In the genomic region with DNA sequence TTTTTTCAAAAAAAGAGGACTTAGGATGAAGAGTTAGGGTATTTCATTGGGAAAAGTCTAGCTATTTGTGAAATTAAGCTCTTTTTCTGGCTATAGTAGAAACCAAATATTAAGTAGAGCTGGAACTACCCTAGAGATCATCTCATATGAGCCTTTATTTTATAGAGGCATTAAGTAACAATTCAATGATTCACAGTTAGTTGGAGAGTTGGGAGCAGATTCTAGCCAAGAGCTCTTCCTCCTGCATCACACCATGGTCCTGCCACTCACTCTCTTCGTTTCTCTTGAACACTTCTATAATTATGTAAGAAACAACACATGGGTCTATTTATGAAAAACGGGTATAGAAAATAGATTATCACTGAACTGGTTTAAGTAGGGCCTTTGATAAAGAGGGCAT, we compare ENCODE assay signal across 1 cellular context.
TF ChIP-seq lines count a peak whose summit lies in the region.

No MANE protein-coding gene starts in this region.

TF ChIP-seq in SK-N-SH treated with all-trans-retinoic acid at 6 μM for 48 hours, 23 proteins besides CTCF, POLR2A, EP300 and RAD21 (continued from another document):
- TF ChIP-seq, protein P1, sequence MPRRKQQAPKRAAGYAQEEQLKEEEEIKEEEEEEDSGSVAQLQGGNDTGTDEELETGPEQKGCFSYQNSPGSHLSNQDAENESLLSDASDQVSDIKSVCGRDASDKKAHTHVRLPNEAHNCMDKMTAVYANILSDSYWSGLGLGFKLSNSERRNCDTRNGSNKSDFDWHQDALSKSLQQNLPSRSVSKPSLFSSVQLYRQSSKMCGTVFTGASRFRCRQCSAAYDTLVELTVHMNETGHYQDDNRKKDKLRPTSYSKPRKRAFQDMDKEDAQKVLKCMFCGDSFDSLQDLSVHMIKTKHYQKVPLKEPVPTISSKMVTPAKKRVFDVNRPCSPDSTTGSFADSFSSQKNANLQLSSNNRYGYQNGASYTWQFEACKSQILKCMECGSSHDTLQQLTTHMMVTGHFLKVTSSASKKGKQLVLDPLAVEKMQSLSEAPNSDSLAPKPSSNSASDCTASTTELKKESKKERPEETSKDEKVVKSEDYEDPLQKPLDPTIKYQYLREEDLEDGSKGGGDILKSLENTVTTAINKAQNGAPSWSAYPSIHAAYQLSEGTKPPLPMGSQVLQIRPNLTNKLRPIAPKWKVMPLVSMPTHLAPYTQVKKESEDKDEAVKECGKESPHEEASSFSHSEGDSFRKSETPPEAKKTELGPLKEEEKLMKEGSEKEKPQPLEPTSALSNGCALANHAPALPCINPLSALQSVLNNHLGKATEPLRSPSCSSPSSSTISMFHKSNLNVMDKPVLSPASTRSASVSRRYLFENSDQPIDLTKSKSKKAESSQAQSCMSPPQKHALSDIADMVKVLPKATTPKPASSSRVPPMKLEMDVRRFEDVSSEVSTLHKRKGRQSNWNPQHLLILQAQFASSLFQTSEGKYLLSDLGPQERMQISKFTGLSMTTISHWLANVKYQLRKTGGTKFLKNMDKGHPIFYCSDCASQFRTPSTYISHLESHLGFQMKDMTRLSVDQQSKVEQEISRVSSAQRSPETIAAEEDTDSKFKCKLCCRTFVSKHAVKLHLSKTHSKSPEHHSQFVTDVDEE (CRISPR knock-in tag; IDR thresholded peaks at IDR 0.05): no peak
